In the genomic region with DNA sequence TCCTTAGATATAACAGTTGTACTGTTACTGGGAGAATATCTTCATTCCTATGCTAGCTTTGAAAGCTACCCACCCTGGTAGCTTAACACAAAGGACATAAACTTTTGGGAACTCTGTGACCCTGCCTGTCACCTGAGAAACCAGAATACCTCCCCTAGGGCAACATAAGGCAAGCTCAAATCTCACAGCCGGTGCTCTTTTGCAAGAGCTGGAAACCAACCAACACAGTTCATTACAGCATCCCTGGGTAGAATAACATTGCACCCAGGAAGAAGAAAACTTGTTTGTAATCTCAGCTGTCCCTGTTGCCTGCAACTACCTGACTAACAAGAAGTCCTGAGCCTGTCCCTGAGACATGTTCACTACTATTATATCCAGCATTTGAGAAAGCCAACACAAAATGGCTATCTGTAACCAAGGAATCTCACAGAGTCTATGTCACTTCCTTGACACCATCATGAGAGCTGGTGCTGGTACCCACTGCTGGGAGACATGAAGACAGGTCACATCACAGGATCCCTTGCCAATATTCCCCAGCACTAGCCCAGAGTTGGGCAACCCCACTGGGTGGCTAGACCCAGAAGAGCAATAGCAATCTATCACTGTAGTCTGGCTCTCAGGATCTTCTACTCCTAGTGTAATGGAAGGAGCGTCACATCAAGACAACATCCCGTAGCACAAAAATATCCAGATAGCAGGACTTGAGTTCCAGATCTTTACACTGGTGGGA, we compare ENCODE assay signal across 22 cellular contexts. TPM values are rescaled to one million over a fixed set of nuclear protein-coding genes. Genes with fewer than 3 reads are reported as not detected.
"Had no signal": no experiment of that assay in that cellular context is flagged by ENCODE, and none has a peak within 500 bp of the region (broad histone marks: within the 10 kb centered on the region; RNA-seq: fewer than 3 reads in every experiment).

No MANE protein-coding gene starts in this region.

- H3K4me2 ChIP-seq: smooth muscle cell had no signal

- ATAC-seq: activated naive CD4-positive, alpha-beta T cell treated with anti-CD3 and anti-CD28 coated beads, Interleukin-2, amount 50 U/mL, for 72 hours; activated T-helper 17 cell treated with anti-CD3 and anti-CD28 coated beads, Interleukin-2, amount 50 U/mL, for 72 hours; natural killer cell treated with Interleukin-12 subunit alpha and Interleukin-12 subunit beta and Interleukin-15 and Interleukin-18, amount 100 ng/mL, for 72 hours; sciatic nerve; stimulated activated memory B cell treated with anti-CD40 and anti-IgM and Interleukin-4, amounts not matched to agents 10 μg/mL and 1 μg/mL and 100 μg/mL, for 72 hours had no signal

- H2AFZ ChIP-seq: parathyroid adenoma had no signal

- H3K36me3 ChIP-seq: ascending aorta, brain microvascular endothelial cell, esophagus squamous epithelium, left ventricle myocardium inferior, neutrophil, stomach, transverse colon, uterus had no signal

- H3K27me3 ChIP-seq: ascending aorta, brain microvascular endothelial cell, esophagus squamous epithelium, neutrophil, stomach, transverse colon, uterus had no signal

- H3K4me3 ChIP-seq: ascending aorta, coronary artery, esophagus squamous epithelium, left ventricle myocardium inferior, smooth muscle cell, stomach, transverse colon, uterus had no signal

- H3K9me3 ChIP-seq: neutrophil, uterus had no signal

- H3K4me1 ChIP-seq: ascending aorta, esophagus squamous epithelium, left ventricle myocardium inferior, parathyroid adenoma, stomach, transverse colon, uterus had no signal

- DNase-seq: activated T-cell treated with anti-CD3 and anti-CD28 coated beads, Interleukin-2, amount 50 U/mL, for 24 hours; brain microvascular endothelial cell; esophagus squamous epithelium; foreskin fibroblast; left ventricle myocardium inferior; stimulated activated CD4-positive, alpha-beta T cell treated with anti-CD3 and anti-CD28 coated beads, Interleukin-15, amount 100 ng/mL, for 24 hours; stomach; T-helper 1 cell; transverse colon; uterus had no signal

- H3K9ac ChIP-seq: parathyroid adenoma had no signal

- H3K79me2 ChIP-seq: parathyroid adenoma had no signal

- H3K27ac ChIP-seq: ascending aorta, brain microvascular endothelial cell, coronary artery, esophagus squamous epithelium, left ventricle myocardium inferior, neutrophil, parathyroid adenoma, stomach, transverse colon, uterus had no signal

RNA-seq across cellular contexts. Expression of gene AKR1C8, which starts 59.5 kb away (rescaled TPM):
- total RNA-seq: ascending aorta, esophagus squamous epithelium, kidney epithelial cell, smooth muscle cell, stomach, temporal lobe, uterus had no signal
- polyA plus RNA-seq: smooth muscle cell, stomach had no signal
